1 cellular context compared by ENCODE assay signal in genomic region chr14:92039720-92040430, GRCh38.
TF ChIP-seq lines count a peak whose summit lies in the region.

Gene TRIP11 (minus strand): TSS chr14:92040059. CDS start chr14:92039685, 374 bp downstream.

TF ChIP-seq in K562, 482 proteins besides CTCF, POLR2A, EP300 and RAD21 (continued from another document and continues in another):
- TF ChIP-seq CTCFL (IDR thresholded peaks at IDR 0.05; ENCODE audit: borderline replicate concordance, insufficient read depth, low read depth, low read length, poor library complexity, severe bottlenecking) (no peak), RERE (CRISPR knock-in tag; IDR thresholded peaks at IDR 0.05; ENCODE audit: borderline replicate concordance) (no peak), NR1H2 (CRISPR knock-in tag; IDR thresholded peaks at IDR 0.05) (no peak), ZNF655 (CRISPR knock-in tag; IDR thresholded peaks at IDR 0.05) (no peak), KLF6 (CRISPR knock-in tag; IDR thresholded peaks at IDR 0.05; ENCODE audit: borderline replicate concordance) (no peak), SMARCC2 (IDR thresholded peaks at IDR 0.05; ENCODE audit: low read depth) (no peak), ZBTB26 (CRISPR knock-in tag; IDR thresholded peaks at IDR 0.05) (no peak), HBP1 (CRISPR knock-in tag; IDR thresholded peaks at IDR 0.05) (no peak), NR2C1 (IDR thresholded peaks at IDR 0.05) (no peak), NR2C1 (tag; IDR thresholded peaks at IDR 0.05) (0 out of 2 replicates have a peak, but pooled peaks have one; percentile 9), ZNF431 (CRISPR knock-in tag; IDR thresholded peaks at IDR 0.05) (no peak; the same call in 1 of the 2 replicates), ZNF696 (CRISPR knock-in tag; conservative IDR thresholded peaks at IDR 0.05) (no peak), ATF4 (CRISPR knock-in tag; IDR thresholded peaks at IDR 0.05) (no peak), E2F1 (CRISPR knock-in tag; IDR thresholded peaks at IDR 0.05) (peak; percentile 65; the same call in 1 of the 2 replicates), TCF15 (CRISPR knock-in tag; IDR thresholded peaks at IDR 0.05) (no peak), ZNF212 (CRISPR knock-in tag; IDR thresholded peaks at IDR 0.05) (no peak), ZNF274 (IDR thresholded peaks at IDR 0.05; ENCODE audit: borderline replicate concordance, low read depth, low read length) (no peak), SNIP1 (IDR thresholded peaks at IDR 0.05; ENCODE audit: low read depth) (peak; percentile 76; the same call in 1 of the 2 replicates), ZFP91 (CRISPR knock-in tag; IDR thresholded peaks at IDR 0.05) (no peak), ZNF24 (IDR thresholded peaks at IDR 0.05) (no peak), HNRNPL (IDR thresholded peaks at IDR 0.05; ENCODE audit: low read depth, low read length) (no peak), HCFC1 (IDR thresholded peaks at IDR 0.05; ENCODE audit: low read depth, low read length) (peak; percentile 77), RUNX1 (IDR thresholded peaks at IDR 0.05; ENCODE audit: low read depth) (no peak), ZNF717 (CRISPR knock-in tag; IDR thresholded peaks at IDR 0.05) (no peak), ZBTB12 (CRISPR knock-in tag; IDR thresholded peaks at IDR 0.05) (peak; percentile 38), WHSC1 (IDR thresholded peaks at IDR 0.05; ENCODE audit: low read length) (no peak), ZNF23 (CRISPR knock-in tag; IDR thresholded peaks at IDR 0.05) (no peak), TEAD2 (tag; IDR thresholded peaks at IDR 0.05) (no peak), TCF3 (CRISPR knock-in tag; IDR thresholded peaks at IDR 0.05) (no peak), TFAP4 (CRISPR knock-in tag; IDR thresholded peaks at IDR 0.05; ENCODE audit: borderline replicate concordance) (peak; percentile 79), MAFF (IDR thresholded peaks at IDR 0.05; ENCODE audit: low read length) (no peak), ZNF263 (CRISPR knock-in tag; IDR thresholded peaks at IDR 0.05; ENCODE audit: borderline replicate concordance) (no peak; the same call in 1 of the 2 replicates), ETV6 (IDR thresholded peaks at IDR 0.05; ENCODE audit: borderline replicate concordance in 1 of 2, low read depth in 2 of 2, low read length in 1 of 2) (no peak), ETV6 (CRISPR knock-in tag; IDR thresholded peaks at IDR 0.05; ENCODE audit: borderline replicate concordance) (no peak), REST (CRISPR knock-in tag; IDR thresholded peaks at IDR 0.05; ENCODE audit: low read depth) (no peak), GATAD2B (IDR thresholded peaks at IDR 0.05; ENCODE audit: borderline replicate concordance) (no peak), NCOA1 (IDR thresholded peaks at IDR 0.05; ENCODE audit: low read depth) (no peak), CAMTA2 (CRISPR knock-in tag; conservative IDR thresholded peaks at IDR 0.05) (no peak)
